In genomic region chr5:144275329-144275728, GRCh38 we compare ENCODE assay signal across 33 cellular contexts.
A peak's percentile ranks its signal among the peaks of the same experiment; 100 is the strongest.
DNase-seq lines count a peak whose midpoint lies in the region; ATAC-seq, FAIRE-seq and TF ChIP-seq lines count a peak whose summit lies in the region.
"Had no signal": no experiment of that assay in that cellular context is flagged by ENCODE, and none has a peak within 500 bp of the region (broad histone marks: within the 10 kb centered on the region; RNA-seq: fewer than 3 reads in every experiment).

No MANE protein-coding gene starts in this region.

- peaks cover under 1% of the 10 kb centered on the region for H3K27me3 Mint-ChIP-seq in activated CD8-positive, alpha-beta memory T cell treated with anti-CD3 and anti-CD28 coated beads, Interleukin-2, amount 10 ng/mL, durations not matched to agents 7 days and 5 days
- H3K27me3 Mint-ChIP-seq in activated CD8-positive, alpha-beta T cell treated with anti-CD3 and anti-CD28 coated beads for 36 hours, result peaks cover 4% of the 10 kb centered on the region

- H3K4me3 Mint-ChIP-seq in activated CD8-positive, alpha-beta memory T cell treated with anti-CD3 and anti-CD28 coated beads, Interleukin-2, amount 10 ng/mL, durations not matched to agents 7 days and 5 days, result no peak overlapping the region
- no peak overlapping the region for H3K4me3 Mint-ChIP-seq in activated CD8-positive, alpha-beta T cell treated with anti-CD3 and anti-CD28 coated beads for 36 hours
- H3K4me3 Mint-ChIP-seq: activated naive CD8-positive, alpha-beta T cell treated with anti-CD3 and anti-CD28 coated beads for 36 hours; activated T-cell treated with anti-CD3 and anti-CD28 coated beads, Interleukin-2, amount 50 U/mL, for 4 hours; CD8-positive, alpha-beta T cell; effector memory CD8-positive, alpha-beta T cell; T-helper 1 cell treated with Interleukin-12 subunit alpha and Interleukin-12 subunit beta and Interleukin-4 antibody, amounts not matched to agents 30 μg/mL and 1 μg/mL, for 36 hours had no signal

- no peak for FAIRE-seq in GM12891 (lab: Jason Lieb, UNC)
- FAIRE-seq: HTR-8/SVneo, islet of Langerhans, TTC549 had no signal

- no peak overlapping the region for H3K27ac ChIP-seq in left ventricle myocardium inferior (replicated peaks)
- H3K27ac ChIP-seq: left lung, prostate gland, SK-N-MC, upper lobe of left lung had no signal

- DNase-seq in GM12891 (ENCODE audit: insufficient read length, low spot score) (no peak), NCI-H774 (lab: John Stamatoyannopoulos, UW) (peak; percentile 49), left kidney (ENCODE audit: low read depth, low spot score) (peak; percentile 31), left ventricle myocardium inferior (no peak)
- DNase-seq in activated CD8-positive, alpha-beta memory T cell treated with anti-CD3 and anti-CD28 coated beads, Interleukin-2, amount 10 ng/mL, durations not matched to agents 7 days and 5 days, result no peak
- DNase-seq in activated CD8-positive, alpha-beta T cell treated with anti-CD3 and anti-CD28 coated beads for 36 hours, result no peak
- DNase-seq: ACHN; activated CD4-positive, alpha-beta T cell treated with anti-CD3 and anti-CD28 coated beads, Interleukin-2, amount 50 U/mL, for 1 hour; activated CD4-positive, CD25-positive, alpha-beta regulatory T cell; activated gamma-delta T cell; activated naive CD8-positive, alpha-beta T cell treated with anti-CD3 and anti-CD28 coated beads for 36 hours; activated T-cell treated with anti-CD3 and anti-CD28 coated beads, Interleukin-2, amount 50 U/mL, for 4 hours; aorta; BE2C; CD8-positive, alpha-beta T cell; central memory CD4-positive, alpha-beta T cell; cortex of kidney; DMS 273 treated with DMSO at 0.1 percent for 48 hours; effector memory CD8-positive, alpha-beta T cell; left lung; NCI-H2107; PC-3; stimulated activated CD4-positive, alpha-beta T cell treated with anti-CD3 and anti-CD28 coated beads, Interleukin-4, amount 100 ng/mL, for 24 hours; substantia nigra; upper lobe of left lung had no signal

- no peaks in the 10 kb centered on the region for H3K4me1 ChIP-seq in left ventricle myocardium inferior
- H3K4me1 ChIP-seq: BE2C, left lung, prostate gland, upper lobe of left lung had no signal

- TF ChIP-seq CTCF in left ventricle myocardium inferior (IDR thresholded peaks at IDR 0.05; ENCODE audit: borderline replicate concordance), result no peak
- no peak for TF ChIP-seq CTCF in activated CD8-positive, alpha-beta T cell treated with anti-CD3 and anti-CD28 coated beads for 36 hours (IDR thresholded peaks at IDR 0.05)

- intact Hi-C loops in left ventricle myocardium inferior (cut with micrococcal nuclease), result no loop called here
- intact Hi-C loops in activated CD8-positive, alpha-beta T cell treated with anti-CD3 and anti-CD28 coated beads for 36 hours (cut with micrococcal nuclease), result no loop called here

- H3K9me3 ChIP-seq in left ventricle myocardium inferior (replicated peaks), result peaks cover 15% of the 10 kb centered on the region
- H3K9me3 ChIP-seq: BE2C, prostate gland, upper lobe of left lung had no signal

- peak; percentile 43 for ATAC-seq in HG03342 (IDR thresholded peaks at IDR 0.05; ENCODE audit: unreplicated experiment)
- ATAC-seq in HG02642 (IDR thresholded peaks at IDR 0.05; ENCODE audit: poor library complexity, unreplicated experiment), result no peak
- no peak for ATAC-seq in activated CD8-positive, alpha-beta memory T cell treated with anti-CD3 and anti-CD28 coated beads, Interleukin-2, amount 10 ng/mL, durations not matched to agents 7 days and 5 days
- no peak for ATAC-seq in activated CD8-positive, alpha-beta T cell treated with anti-CD3 and anti-CD28 coated beads for 36 hours
- ATAC-seq: activated T-cell treated with anti-CD3 and anti-CD28 coated beads, Interleukin-2, amount 50 U/mL, for 4 hours; CD8-positive, alpha-beta T cell; effector memory CD8-positive, alpha-beta T cell; left lung; PC-3 had no signal

- H3K27me3 ChIP-seq in left ventricle myocardium inferior (ENCODE audit: low read depth), result no peaks in the 10 kb centered on the region
- H3K27me3 ChIP-seq: BE2C, left lung, upper lobe of left lung had no signal

- no peak for TF ChIP-seq POLR2A in GM12891 (IDR thresholded peaks at IDR 0.05; ENCODE audit: low read depth, low read length)

- H3K36me3 ChIP-seq in left ventricle myocardium inferior, result no peaks in the 10 kb centered on the region
- H3K36me3 ChIP-seq: BE2C, left lung, prostate gland, upper lobe of left lung had no signal

- H3K27ac Mint-ChIP-seq in activated CD8-positive, alpha-beta memory T cell treated with anti-CD3 and anti-CD28 coated beads, Interleukin-2, amount 10 ng/mL, durations not matched to agents 7 days and 5 days, result no peak overlapping the region
- H3K27ac Mint-ChIP-seq in activated CD8-positive, alpha-beta T cell treated with anti-CD3 and anti-CD28 coated beads for 36 hours, result no peak overlapping the region
- H3K27ac Mint-ChIP-seq: activated naive CD8-positive, alpha-beta T cell treated with anti-CD3 and anti-CD28 coated beads for 36 hours; CD8-positive, alpha-beta T cell; effector memory CD8-positive, alpha-beta T cell; T-helper 1 cell treated with Interleukin-12 subunit alpha and Interleukin-12 subunit beta and Interleukin-4 antibody, amounts not matched to agents 30 μg/mL and 1 μg/mL, for 36 hours had no signal

- POLR2A ChIA-PET in activated CD8-positive, alpha-beta T cell treated with anti-CD3 and anti-CD28 coated beads for 36 hours (lab: Charles Lee), result no interaction called here

- no peak overlapping the region for H3K4me3 ChIP-seq in left ventricle myocardium inferior
- H3K4me3 ChIP-seq: left lung, prostate gland, SK-N-MC, upper lobe of left lung had no signal

- CTCF ChIA-PET in activated CD8-positive, alpha-beta memory T cell treated with anti-CD3 and anti-CD28 coated beads, Interleukin-2, amount 10 ng/mL, durations not matched to agents 7 days and 5 days (lab: Charles Lee), result no interaction called here
- CTCF ChIA-PET in activated CD8-positive, alpha-beta T cell treated with anti-CD3 and anti-CD28 coated beads for 36 hours (lab: Charles Lee), result no interaction called here

- H3K4me1 Mint-ChIP-seq in activated CD8-positive, alpha-beta memory T cell treated with anti-CD3 and anti-CD28 coated beads, Interleukin-2, amount 10 ng/mL, durations not matched to agents 7 days and 5 days, result no peaks in the 10 kb centered on the region
- H3K4me1 Mint-ChIP-seq in activated CD8-positive, alpha-beta T cell treated with anti-CD3 and anti-CD28 coated beads for 36 hours (ENCODE audit: low read depth), result no peaks in the 10 kb centered on the region
- H3K4me1 Mint-ChIP-seq: activated naive CD8-positive, alpha-beta T cell treated with anti-CD3 and anti-CD28 coated beads for 36 hours had no signal

- no peaks in the 10 kb centered on the region for H3K9me3 Mint-ChIP-seq in activated CD8-positive, alpha-beta memory T cell treated with anti-CD3 and anti-CD28 coated beads, Interleukin-2, amount 10 ng/mL, durations not matched to agents 7 days and 5 days (ENCODE audit: low read depth)
- no peaks in the 10 kb centered on the region for H3K9me3 Mint-ChIP-seq in activated CD8-positive, alpha-beta T cell treated with anti-CD3 and anti-CD28 coated beads for 36 hours
- H3K9me3 Mint-ChIP-seq: activated T-cell treated with anti-CD3 and anti-CD28 coated beads, Interleukin-2, amount 50 U/mL, for 4 hours; CD8-positive, alpha-beta T cell; effector memory CD8-positive, alpha-beta T cell; T-helper 1 cell treated with Interleukin-12 subunit alpha and Interleukin-12 subunit beta and Interleukin-4 antibody, amounts not matched to agents 30 μg/mL and 1 μg/mL, for 36 hours had no signal

- no peaks in the 10 kb centered on the region for H3K36me3 Mint-ChIP-seq in activated CD8-positive, alpha-beta memory T cell treated with anti-CD3 and anti-CD28 coated beads, Interleukin-2, amount 10 ng/mL, durations not matched to agents 7 days and 5 days
- H3K36me3 Mint-ChIP-seq in activated CD8-positive, alpha-beta T cell treated with anti-CD3 and anti-CD28 coated beads for 36 hours (ENCODE audit: low read depth), result no peaks in the 10 kb centered on the region
- H3K36me3 Mint-ChIP-seq: activated naive CD8-positive, alpha-beta T cell treated with anti-CD3 and anti-CD28 coated beads for 36 hours; CD8-positive, alpha-beta T cell had no signal

TF ChIP-seq in GM12891, 5 proteins besides CTCF, POLR2A, EP300 and RAD21:
- TF ChIP-seq SPI1 (IDR thresholded peaks at IDR 0.05; ENCODE audit: low read depth, low read length) (peak; percentile 74), TAF1 (IDR thresholded peaks at IDR 0.05; ENCODE audit: low read depth, low read length) (no peak)

Comparison
In these comparisons a context has a peak if more than half of its experiments do, and no peak if none do; other contexts are left out.
1. DNase-seq: peak in NCI-H774 (single experiment) and left kidney (single experiment); none in GM12891 (single experiment), left ventricle myocardium inferior (single experiment), activated CD8-positive, alpha-beta memory T cell treated with anti-CD3 and anti-CD28 coated beads, Interleukin-2, amount 10 ng/mL, durations not matched to agents 7 days and 5 days (single experiment) and activated CD8-positive, alpha-beta T cell treated with anti-CD3 and anti-CD28 coated beads for 36 hours (single experiment).